Comparison of ENCODE assay signal across 8 cellular contexts in genomic region chr15:90530250-90531051, GRCh38. TPM values are rescaled to one million over a fixed set of nuclear protein-coding genes. Genes with fewer than 3 reads are reported as not detected.
DNase-seq lines count a peak whose midpoint lies in the region; ATAC-seq and TF ChIP-seq lines count a peak whose summit lies in the region.

No MANE protein-coding gene starts in this region.

- no peak for TF ChIP-seq POLR2A in vagina (IDR thresholded peaks at IDR 0.05)

- peak overlapping the region; percentile 97 for H3K27ac Mint-ChIP-seq in activated naive CD4-positive, alpha-beta T cell treated with anti-CD3 and anti-CD28 coated beads, Interleukin-2, amount 50 U/mL, for 24 hours

- peaks cover 2% of the 10 kb centered on the region for H3K36me3 ChIP-seq in osteoblast (ENCODE audit: insufficient read depth, low read length)
- H3K36me3 ChIP-seq in vagina = no peaks in the 10 kb centered on the region

- H3K79me2 ChIP-seq in osteoblast (ENCODE audit: insufficient read depth, low read length) = peaks cover 49% of the 10 kb centered on the region

- H3K27me3 Mint-ChIP-seq in activated naive CD4-positive, alpha-beta T cell treated with anti-CD3 and anti-CD28 coated beads, Interleukin-2, amount 50 U/mL, for 24 hours = no peaks in the 10 kb centered on the region

- peaks cover 54% of the 10 kb centered on the region for H3K4me1 Mint-ChIP-seq in activated naive CD4-positive, alpha-beta T cell treated with anti-CD3 and anti-CD28 coated beads, Interleukin-2, amount 50 U/mL, for 24 hours

- peak; percentile 41 for ATAC-seq in GM18868 (IDR thresholded peaks at IDR 0.05; ENCODE audit: unreplicated experiment)
- peak; percentile 32 for ATAC-seq in HG03103 (IDR thresholded peaks at IDR 0.05; ENCODE audit: low read depth, unreplicated experiment)
- ATAC-seq in Right ventricle myocardium inferior = peak; percentile 45

- peak overlapping the region; percentile 78 for H3K27ac ChIP-seq in osteoblast (ENCODE audit: low read depth, low read length)
- H3K27ac ChIP-seq in vagina = peak overlapping the region; percentile 91

- H3K9me3 ChIP-seq in osteoblast (ENCODE audit: low read depth, low read length) (no peaks in the 10 kb centered on the region), vagina (no peaks in the 10 kb centered on the region)

- in situ Hi-C loops in ACHN (cut with HindIII; ENCODE audit: low pct_ligation_motif_present, low pct_unique_long_range_greater_than_20kb, low sequenced_read_pairs) = no loop called here

- H3K4me3 ChIP-seq in osteoblast (ENCODE audit: insufficient read depth, low read length) (peak overlapping the region; percentile 92), vagina (peak overlapping the region; percentile 69 to 84)

- H3K4me1 ChIP-seq in osteoblast (ENCODE audit: insufficient read depth, low read length) (peaks cover 4% of the 10 kb centered on the region), vagina (peaks cover 40% of the 10 kb centered on the region)

- DNase-seq in ACHN = peak; percentile 22
- DNase-seq in RKO (ENCODE audit: low spot score) = peak; percentile 43
- peak; percentile 82 for DNase-seq in Right ventricle myocardium inferior (ENCODE audit: missing footprints)
- peak; percentile 95 for DNase-seq in osteoblast (ENCODE audit: insufficient read length, low spot score, missing footprints)
- DNase-seq in vagina (ENCODE audit: extremely low spot score in 2 of 2) = no peak

- peak overlapping the region; percentile 95 for H3K4me3 Mint-ChIP-seq in activated naive CD4-positive, alpha-beta T cell treated with anti-CD3 and anti-CD28 coated beads, Interleukin-2, amount 50 U/mL, for 24 hours

- no peak for TF ChIP-seq CTCF in osteoblast (IDR thresholded peaks at IDR 0.05; ENCODE audit: extremely low read depth, low read depth, low read length)
- no peak for TF ChIP-seq CTCF in vagina (IDR thresholded peaks at IDR 0.05)

- peaks cover 2% of the 10 kb centered on the region for H3K36me3 Mint-ChIP-seq in activated naive CD4-positive, alpha-beta T cell treated with anti-CD3 and anti-CD28 coated beads, Interleukin-2, amount 50 U/mL, for 24 hours

- H3K27me3 ChIP-seq in osteoblast (ENCODE audit: insufficient read depth, low read length) (no peaks in the 10 kb centered on the region), vagina (no peaks in the 10 kb centered on the region)

- H3K9me3 Mint-ChIP-seq in activated naive CD4-positive, alpha-beta T cell treated with anti-CD3 and anti-CD28 coated beads, Interleukin-2, amount 50 U/mL, for 24 hours = no peaks in the 10 kb centered on the region

- H3K4me2 ChIP-seq in osteoblast (ENCODE audit: insufficient read depth, low read length) = peak overlapping the region; percentile 93

- intact Hi-C loops in Right ventricle myocardium inferior (cut with DNase I) = loop anchor here (2.0 to 5.0 kb wide), 2 partner anchors 30 to 67 kb away; no protein-coding TSS in a partner anchor
- intact Hi-C loops in vagina (cut with DNase I) = loop anchor here (10.0 kb wide), 1 partner anchor 74 kb away; no protein-coding TSS in a partner anchor

- peak overlapping the region; percentile 88 for H2AFZ ChIP-seq in osteoblast (ENCODE audit: low read length)

- H4K20me1 ChIP-seq in osteoblast (ENCODE audit: insufficient read depth, low read length) = peaks cover 33% of the 10 kb centered on the region

RNA-seq across cellular contexts. Expression of gene CRTC3, which starts 0.7 kb away (rescaled TPM):
- total RNA-seq in Right ventricle myocardium inferior (25.8 TPM), osteoblast (25.0 and 29.2 TPM in 2 replicates), vagina (43.5 TPM)

Comparison
In these comparisons a context has a peak if more than half of its experiments do, and no peak if none do; other contexts are left out.
1. DNase-seq: peak in ACHN (single experiment), RKO (single experiment), Right ventricle myocardium inferior (single experiment) and osteoblast (single experiment); none in vagina (0 of 2).
2. Peak in every context shown above with its lines, with median percentiles within 50 percentile points of each other: ATAC-seq.